24 cellular contexts compared by ENCODE assay signal in genomic region chr6:31521835-31522234, GRCh38. TPM values are rescaled to one million over a fixed set of nuclear protein-coding genes. Genes with fewer than 3 reads are reported as not detected.
A peak's percentile ranks its signal among the peaks of the same experiment; 100 is the strongest.
DNase-seq lines count a peak whose midpoint lies in the region; ATAC-seq, FAIRE-seq and TF ChIP-seq lines count a peak whose summit lies in the region.
"Had no signal": no experiment of that assay in that cellular context is flagged by ENCODE, and none has a peak within 500 bp of the region (broad histone marks: within the 10 kb centered on the region; RNA-seq: fewer than 3 reads in every experiment).

No MANE protein-coding gene starts in this region.

- peaks cover 9 to 10% of the 10 kb centered on the region in 2 experiments for H3K4me1 ChIP-seq in K562 (replicated peaks in 1 of 2; ENCODE audit: control insufficient read depth in 2 of 2, insufficient read depth in 2 of 2, low read length in 2 of 2)
- H3K4me1 ChIP-seq: HAP-1 had no signal

- no peaks in the 10 kb centered on the region for H3K9me3 Mint-ChIP-seq in endothelial cell (ENCODE audit: unreplicated experiment)
- H3K9me3 Mint-ChIP-seq: CD4-positive, alpha-beta memory T cell; HFFc6 had no signal

- no peak overlapping the region for H3K9ac ChIP-seq in K562 (ENCODE audit: insufficient read depth in 1 of 2, low read depth in 2 of 2, low read length in 2 of 2)

- no peak overlapping the region for H3K4me2 ChIP-seq in K562 (ENCODE audit: insufficient read depth, low read length)

- in situ Hi-C loops in K562 (cut with MboI) = no loop called here

- 3% methylated on average over 3 of the region's 3 CpGs for WGBS in K562 (ENCODE audit: insufficient coverage, low coverage, missing lambda C conversion rate)

- ATAC-seq in K562 = no peak

- no peaks in the 10 kb centered on the region for H3K79me2 ChIP-seq in K562 (ENCODE audit: control insufficient read depth, insufficient read depth, low read length)

- no peaks in the 10 kb centered on the region for H3K36me3 ChIP-seq in K562 (ENCODE audit: control insufficient read depth, insufficient read depth, low read length)
- H3K36me3 ChIP-seq: HAP-1 had no signal

- DNase-seq in NCI-H748 (lab: John Stamatoyannopoulos, UW; ENCODE audit: unreplicated experiment) (peak; percentile 38), NCI-H748 treated with DMSO at 0.1 percent for 48 hours (lab: John Stamatoyannopoulos, UW) (no peak), NCI-H69 (lab: John Stamatoyannopoulos, UW) (peak; percentile 24), K562 (ENCODE audit: extremely low read depth in 1 of 4, low spot score in 3 of 4) (no peak), GM20000 (ENCODE audit: low spot score) (no peak), endothelial cell (ENCODE audit: low spot score) (no peak)
- DNase-seq: C1 segment of cervical spinal cord; Calu3; CD4-positive, alpha-beta memory T cell; COR-L47; DMS53; DMS79 treated with DMSO at 0.1 percent for 48 hours; GF-D8; GOT3; HFFc6 had no signal

- no peak overlapping the region for H3K27ac Mint-ChIP-seq in endothelial cell (ENCODE audit: unreplicated experiment)
- H3K27ac Mint-ChIP-seq: CD4-positive, alpha-beta memory T cell; HFFc6 had no signal

- no peak overlapping the region for H3K4me3 Mint-ChIP-seq in endothelial cell (ENCODE audit: unreplicated experiment)
- H3K4me3 Mint-ChIP-seq: CD4-positive, alpha-beta memory T cell; HFFc6 had no signal

- H3K36me3 Mint-ChIP-seq in endothelial cell (ENCODE audit: low read depth, unreplicated experiment) = no peaks in the 10 kb centered on the region
- H3K36me3 Mint-ChIP-seq: CD4-positive, alpha-beta memory T cell had no signal

- intact Hi-C loops in K562 (cut with micrococcal nuclease) = no loop called here

- no peak for TF ChIP-seq POLR2A in K562 (conservative IDR thresholded peaks at IDR 0.05)

- H3K9me1 ChIP-seq in K562 (ENCODE audit: control insufficient read depth, insufficient read depth, low read length) = no peaks in the 10 kb centered on the region

- TF ChIP-seq CTCF in K562 (IDR thresholded peaks at IDR 0.05 in 2 of 3, conservative IDR thresholded peaks at IDR 0.05 in 1 of 3; ENCODE audit: insufficient read depth in 2 of 3, low read depth in 1 of 3, low read length in 3 of 3) (no peak), GM20000 (IDR thresholded peaks at IDR 0.05; ENCODE audit: extremely low read depth, missing control alignments) (no peak), endothelial cell (IDR thresholded peaks at IDR 0.05; ENCODE audit: unreplicated experiment) (no peak)

- H3K27ac ChIP-seq in K562 (ENCODE audit: extremely low read depth, low read depth, low read length) = no peak overlapping the region

- no peaks in the 10 kb centered on the region for H3K9me3 ChIP-seq in K562 (replicated peaks; ENCODE audit: control insufficient read depth, insufficient read depth, low read depth, low read length)

- POLR2A ChIA-PET in K562 (lab: Yijun Ruan, JAX) = interaction anchor here (1.4 to 4.9 kb wide), 2 partner anchors 10 to 19 kb away, joined by 9 to 27 read pairs; partner anchors contain the start of gene DDX39B

- CTCF ChIA-PET in K562 (lab: Yijun Ruan, JAX; ENCODE audit: low intra/inter-chr PET ratio) = no interaction called here

- no peaks in the 10 kb centered on the region for H4K20me1 ChIP-seq in K562 (replicated peaks; ENCODE audit: control insufficient read depth, insufficient read depth, low read length)

- no peak for TF ChIP-seq RAD21 in K562 (CRISPR knock-in tag; conservative IDR thresholded peaks at IDR 0.05 in 1 of 2, IDR thresholded peaks at IDR 0.05 in 1 of 2)

- no peaks in the 10 kb centered on the region for H3K27me3 Mint-ChIP-seq in endothelial cell (ENCODE audit: unreplicated experiment)

- TF ChIP-seq EP300 in K562 (IDR thresholded peaks at IDR 0.05; ENCODE audit: low read length) = no peak

- FAIRE-seq in K562 (lab: Jason Lieb, UNC) = no peak
- FAIRE-seq: GM12891, GM18507, H54 had no signal

- H3K27me3 ChIP-seq in K562 (ENCODE audit: control insufficient read depth in 2 of 2, insufficient read depth in 2 of 2, low read length in 2 of 2) = 0 out of 5 replicates have a peak, but pooled peaks cover 0 to 2% of the 10 kb centered on the region in 2 experiments

- H3K4me1 Mint-ChIP-seq in endothelial cell (ENCODE audit: unreplicated experiment) = peaks cover 5% of the 10 kb centered on the region

- no TSS peak for BruUV-seq in K562 (replicated peaks; lab: Mats Ljungman, UMichigan)

- no peak overlapping the region for H2AFZ ChIP-seq in K562 (ENCODE audit: low read depth, low read length)

- H3K4me3 ChIP-seq in K562 = no peak overlapping the region
- H3K4me3 ChIP-seq: HAP-1 had no signal

RNA-seq across cellular contexts. Expression of gene MCCD1, which starts 6.9 kb away (rescaled TPM):
- not detected in 2 replicates for total RNA-seq in K562 (2011; cell fraction: chromatin; rRNA removed; ENCODE audit: low replicate concordance)
- total RNA-seq in K562 (2011; cell fraction: nucleolus; rRNA removed) = not detected in 2 replicates
- not detected in 2 replicates for total RNA-seq in K562 (2011; cell fraction: nucleoplasm; rRNA removed)
- total RNA-seq in K562 (2014; rRNA removed) = not detected in 2 replicates
- not detected in 2 replicates for total RNA-seq in K562 (2014; rRNA removed; fragmentation: Illumina TruSeq; extraction: Trizol)
- not detected in 2 replicates for total RNA-seq in K562 (2015; rRNA removed; fragmentation: Illumina TruSeq; extraction: Trizol)
- total RNA-seq in K562 (2021) = not detected in 2 replicates
- not detected in 2 replicates for polyA plus RNA-seq in K562 (2011; rRNA removed)
- polyA plus RNA-seq in K562 (2011; cell fraction: cytosol; rRNA removed) = not detected in 2 replicates
- polyA plus RNA-seq in K562 (2011; cell fraction: nucleus; rRNA removed) = not detected in 2 replicates
- polyA plus RNA-seq in K562 (2012) = 0.11 TPM in 1 of 2 replicates, not detected in the other
- not detected in 2 replicates for polyA plus RNA-seq in K562 (2014; fragmentation: Illumina TruSeq; extraction: Trizol)
- not detected for polyA plus RNA-seq in K562 (2014; fragmentation: Nextera tagmentation; extraction: Ambion mirVana)
- polyA plus RNA-seq in K562 (2014; rRNA removed) = not detected in 2 replicates
- polyA minus RNA-seq in K562 (2011; rRNA and poly(A)+ RNA removed) = not detected in 2 replicates
- polyA minus RNA-seq in K562 (2011; cell fraction: cytosol; rRNA and poly(A)+ RNA removed) = not detected in 2 replicates
- not detected in 2 replicates for polyA minus RNA-seq in K562 (2011; cell fraction: nucleus; rRNA and poly(A)+ RNA removed)
- not detected for total RNA-seq in endothelial cell (ENCODE audit: unreplicated experiment)
- total RNA-seq: A172; A673; Calu3; CD4-positive, alpha-beta memory T cell; Daoy; G401; HFFc6 had no signal
- polyA plus RNA-seq: BJ; CD4-positive, alpha-beta memory T cell had no signal

RNA-seq across cellular contexts. Expression of gene DDX39B, which starts 20.0 kb away (rescaled TPM):
- 951 and 1,610 TPM in 2 replicates for total RNA-seq in K562 (2011; cell fraction: chromatin; rRNA removed; ENCODE audit: low replicate concordance)
- 907 and 916 TPM in 2 replicates for total RNA-seq in K562 (2011; cell fraction: nucleolus; rRNA removed)
- 1,013 and 1,191 TPM in 2 replicates for total RNA-seq in K562 (2011; cell fraction: nucleoplasm; rRNA removed)
- total RNA-seq in K562 (2014; rRNA removed) (769 and 923 TPM in 2 replicates), K562 (2014; rRNA removed; fragmentation: Illumina TruSeq; extraction: Trizol) (541 and 592 TPM in 2 replicates), K562 (2015; rRNA removed; fragmentation: Illumina TruSeq; extraction: Trizol) (468 and 485 TPM in 2 replicates), K562 (2021) (539 and 597 TPM in 2 replicates), endothelial cell (ENCODE audit: unreplicated experiment) (336 TPM)
- polyA plus RNA-seq in K562 (2011; rRNA removed) (665 and 668 TPM in 2 replicates), K562 (2014; fragmentation: Illumina TruSeq; extraction: Trizol) (542 and 628 TPM in 2 replicates), K562 (2014; fragmentation: Nextera tagmentation; extraction: Ambion mirVana) (100 to 1,000 TPM; 479 to 565 TPM), K562 (2014; rRNA removed) (869 and 906 TPM in 2 replicates)
- 781 and 900 TPM in 2 replicates for polyA plus RNA-seq in K562 (2011; cell fraction: cytosol; rRNA removed)
- 1,075 and 1,764 TPM in 2 replicates for polyA plus RNA-seq in K562 (2011; cell fraction: nucleus; rRNA removed)
- 515 and 679 TPM in 2 replicates for polyA plus RNA-seq in K562 (2012)
- polyA minus RNA-seq in K562 (2011; rRNA and poly(A)+ RNA removed) = 782 and 1,359 TPM in 2 replicates
- polyA minus RNA-seq in K562 (2011; cell fraction: cytosol; rRNA and poly(A)+ RNA removed) = 345 and 506 TPM in 2 replicates
- polyA minus RNA-seq in K562 (2011; cell fraction: nucleus; rRNA and poly(A)+ RNA removed) = 336 and 420 TPM in 2 replicates

RNA-seq across cellular contexts. Expression of gene MICB, which starts 23.9 kb away (rescaled TPM):
- total RNA-seq in K562 (2011; cell fraction: chromatin; rRNA removed; ENCODE audit: low replicate concordance) = 34.9 and 52.1 TPM in 2 replicates
- 45.0 and 45.7 TPM in 2 replicates for total RNA-seq in K562 (2011; cell fraction: nucleolus; rRNA removed)
- total RNA-seq in K562 (2011; cell fraction: nucleoplasm; rRNA removed) = 44.4 and 50.8 TPM in 2 replicates
- total RNA-seq in K562 (2014; rRNA removed) (18.5 and 21.8 TPM in 2 replicates), K562 (2014; rRNA removed; fragmentation: Illumina TruSeq; extraction: Trizol) (16.5 and 18.8 TPM in 2 replicates), K562 (2015; rRNA removed; fragmentation: Illumina TruSeq; extraction: Trizol) (19.8 and 20.6 TPM in 2 replicates), K562 (2021) (21.0 and 23.2 TPM in 2 replicates), endothelial cell (ENCODE audit: unreplicated experiment) (3.6 TPM)
- polyA plus RNA-seq in K562 (2011; rRNA removed) (25.0 and 32.6 TPM in 2 replicates), K562 (2014; fragmentation: Illumina TruSeq; extraction: Trizol) (27.7 and 34.5 TPM in 2 replicates), K562 (2014; fragmentation: Nextera tagmentation; extraction: Ambion mirVana) (10 to 100 TPM; 13.3 to 18.9 TPM), K562 (2014; rRNA removed) (21.5 and 24.0 TPM in 2 replicates)
- 32.5 and 47.5 TPM in 2 replicates for polyA plus RNA-seq in K562 (2011; cell fraction: cytosol; rRNA removed)
- 29.0 and 29.3 TPM in 2 replicates for polyA plus RNA-seq in K562 (2011; cell fraction: nucleus; rRNA removed)
- 16.5 and 30.9 TPM in 2 replicates for polyA plus RNA-seq in K562 (2012)
- polyA minus RNA-seq in K562 (2011; rRNA and poly(A)+ RNA removed) = 37.4 and 40.1 TPM in 2 replicates
- polyA minus RNA-seq in K562 (2011; cell fraction: cytosol; rRNA and poly(A)+ RNA removed) = 21.2 and 28.8 TPM in 2 replicates
- polyA minus RNA-seq in K562 (2011; cell fraction: nucleus; rRNA and poly(A)+ RNA removed) = 6.1 and 9.4 TPM in 2 replicates

RNA-seq across cellular contexts. Expression of gene ATP6V1G2, which starts 24.6 kb away (rescaled TPM):
- 1.9 and 2.5 TPM in 2 replicates for total RNA-seq in K562 (2011; cell fraction: chromatin; rRNA removed; ENCODE audit: low replicate concordance)
- 1.6 and 1.7 TPM in 2 replicates for total RNA-seq in K562 (2011; cell fraction: nucleolus; rRNA removed)
- 1.5 and 3.5 TPM in 2 replicates for total RNA-seq in K562 (2011; cell fraction: nucleoplasm; rRNA removed)
- total RNA-seq in K562 (2014; rRNA removed) = 0.12 and 0.14 TPM in 2 replicates
- total RNA-seq in K562 (2014; rRNA removed; fragmentation: Illumina TruSeq; extraction: Trizol) = 0.29 and 0.32 TPM in 2 replicates
- 0.33 and 0.57 TPM in 2 replicates for total RNA-seq in K562 (2015; rRNA removed; fragmentation: Illumina TruSeq; extraction: Trizol)
- total RNA-seq in K562 (2021) = 0.47 and 0.49 TPM in 2 replicates
- 1.0 and 1.5 TPM in 2 replicates for polyA plus RNA-seq in K562 (2011; rRNA removed)
- polyA plus RNA-seq in K562 (2011; cell fraction: cytosol; rRNA removed) = 0.81 and 1.3 TPM in 2 replicates
- polyA plus RNA-seq in K562 (2011; cell fraction: nucleus; rRNA removed) = 1.6 and 1.9 TPM in 2 replicates
- polyA plus RNA-seq in K562 (2012) = 0.68 and 0.72 TPM in 2 replicates
- polyA plus RNA-seq in K562 (2014; fragmentation: Illumina TruSeq; extraction: Trizol) = 0.55 and 1.1 TPM in 2 replicates
- polyA plus RNA-seq in K562 (2014; fragmentation: Nextera tagmentation; extraction: Ambion mirVana) = under 1 TPM; 0.15 to 0.17 TPM
- 0.38 and 0.78 TPM in 2 replicates for polyA plus RNA-seq in K562 (2014; rRNA removed)
- 0.28 and 0.60 TPM in 2 replicates for polyA minus RNA-seq in K562 (2011; rRNA and poly(A)+ RNA removed)
- not detected in 2 replicates for polyA minus RNA-seq in K562 (2011; cell fraction: cytosol; rRNA and poly(A)+ RNA removed)
- 0.44 TPM in 1 of 2 replicates, not detected in the other for polyA minus RNA-seq in K562 (2011; cell fraction: nucleus; rRNA and poly(A)+ RNA removed)
- 1.8 TPM for total RNA-seq in endothelial cell (ENCODE audit: unreplicated experiment)

RNA-seq across cellular contexts. Expression of gene NFKBIL1, which starts 25.6 kb away (rescaled TPM):
- 6.9 and 18.5 TPM in 2 replicates for total RNA-seq in K562 (2011; cell fraction: chromatin; rRNA removed; ENCODE audit: low replicate concordance)
- total RNA-seq in K562 (2011; cell fraction: nucleolus; rRNA removed) = 18.0 and 22.0 TPM in 2 replicates
- 8.6 and 12.2 TPM in 2 replicates for total RNA-seq in K562 (2011; cell fraction: nucleoplasm; rRNA removed)
- total RNA-seq in K562 (2014; rRNA removed) = 32.9 and 33.1 TPM in 2 replicates
- total RNA-seq in K562 (2014; rRNA removed; fragmentation: Illumina TruSeq; extraction: Trizol) = 5.8 and 7.6 TPM in 2 replicates
- total RNA-seq in K562 (2015; rRNA removed; fragmentation: Illumina TruSeq; extraction: Trizol) = 17.0 and 18.1 TPM in 2 replicates
- total RNA-seq in K562 (2021) = 24.7 and 28.7 TPM in 2 replicates
- 5.7 and 9.0 TPM in 2 replicates for polyA plus RNA-seq in K562 (2011; rRNA removed)
- 14.1 and 38.6 TPM in 2 replicates for polyA plus RNA-seq in K562 (2011; cell fraction: cytosol; rRNA removed)
- 22.5 and 31.4 TPM in 2 replicates for polyA plus RNA-seq in K562 (2011; cell fraction: nucleus; rRNA removed)
- polyA plus RNA-seq in K562 (2012) = 16.3 and 46.1 TPM in 2 replicates
- polyA plus RNA-seq in K562 (2014; fragmentation: Illumina TruSeq; extraction: Trizol) = 4.3 and 14.0 TPM in 2 replicates
- under 1 TPM; 0.49 to 0.59 TPM for polyA plus RNA-seq in K562 (2014; fragmentation: Nextera tagmentation; extraction: Ambion mirVana)
- 26.6 and 32.6 TPM in 2 replicates for polyA plus RNA-seq in K562 (2014; rRNA removed)
- 2.6 and 2.7 TPM in 2 replicates for polyA minus RNA-seq in K562 (2011; rRNA and poly(A)+ RNA removed)
- 9.0 and 12.8 TPM in 2 replicates for polyA minus RNA-seq in K562 (2011; cell fraction: cytosol; rRNA and poly(A)+ RNA removed)
- polyA minus RNA-seq in K562 (2011; cell fraction: nucleus; rRNA and poly(A)+ RNA removed) = 6.3 and 8.0 TPM in 2 replicates
- 13.4 TPM for total RNA-seq in endothelial cell (ENCODE audit: unreplicated experiment)

Comparison
In these comparisons a context has a peak if more than half of its experiments do, and no peak if none do; other contexts are left out.
1. DNase-seq: peak in NCI-H748 (single experiment) and NCI-H69 (single experiment); none in NCI-H748 treated with DMSO at 0.1 percent for 48 hours (single experiment), K562 (0 of 4), GM20000 (single experiment) and endothelial cell (single experiment).